Comparison of ENCODE assay signal across 17 cellular contexts in the genomic region with DNA sequence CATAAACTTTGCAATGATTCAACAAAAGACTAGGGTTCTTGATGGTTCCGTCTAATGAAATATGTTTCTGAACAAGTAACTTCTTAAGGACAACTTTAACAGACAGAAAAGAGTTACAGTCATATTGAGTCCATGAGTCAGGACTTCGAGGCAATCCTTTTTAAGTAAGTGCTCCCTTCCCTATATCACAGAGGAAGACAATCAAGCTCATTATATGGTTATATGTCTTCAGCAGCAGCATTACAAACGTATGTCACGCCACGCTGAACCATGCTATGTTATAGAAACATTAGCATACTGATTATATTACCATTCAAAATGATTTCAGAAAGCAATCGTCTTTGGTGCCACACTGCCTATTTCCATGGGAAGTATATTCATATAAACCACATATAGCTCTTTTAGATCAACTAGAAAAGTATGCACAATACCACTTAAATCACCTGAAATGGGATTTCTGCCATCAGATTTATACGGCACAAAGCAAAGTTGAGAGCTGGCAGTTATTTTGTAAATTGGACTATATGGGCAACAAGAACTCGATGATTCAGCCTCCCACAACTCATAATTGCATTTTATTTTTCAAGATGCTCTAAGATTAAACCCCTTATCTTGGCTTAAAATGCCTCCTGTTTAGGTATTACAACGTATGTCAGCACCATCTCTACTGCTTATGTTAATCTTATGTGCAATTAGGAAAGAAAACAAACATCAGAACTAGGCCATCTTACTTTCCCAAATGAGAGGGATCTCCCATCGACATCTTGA.
DNase-seq lines count a peak whose midpoint lies in the region; FAIRE-seq and TF ChIP-seq lines count a peak whose summit lies in the region.
"Had no signal": no experiment of that assay in that cellular context is flagged by ENCODE, and none has a peak within 500 bp of the region (broad histone marks: within the 10 kb centered on the region; RNA-seq: fewer than 3 reads in every experiment).

No MANE protein-coding gene starts in this region.

- H3K4me3 Mint-ChIP-seq in glutamatergic neuron (ENCODE audit: unreplicated experiment), result peak overlapping the region; percentile 74
- H3K4me3 Mint-ChIP-seq: CD14-positive monocyte; CD4-positive, alpha-beta memory T cell; H9 had no signal

- no peaks in the 10 kb centered on the region for H3F3A ChIP-seq in OCI-LY1 (ENCODE audit: insufficient read depth, low read length)

- no peaks in the 10 kb centered on the region for H4K20me1 ChIP-seq in OCI-LY1 (ENCODE audit: insufficient read depth, low read length)

- H3K9me2 ChIP-seq in OCI-LY1 (ENCODE audit: low read depth, low read length), result no peaks in the 10 kb centered on the region

- H3K9ac ChIP-seq in OCI-LY1 (ENCODE audit: low read length), result no peak overlapping the region

- CTCF ChIA-PET in GM10248 (lab: Yijun Ruan, JAX), result interaction anchor here (0.8 to 0.9 kb wide), 2 partner anchors 10 to 19 kb away, joined by 3 to 4 read pairs; no protein-coding TSS in a partner anchor

- POLR2A ChIA-PET in GM10248 (lab: Yijun Ruan, JAX), result no interaction called here

- H3K4me2 ChIP-seq in OCI-LY1 (ENCODE audit: low read length), result no peak overlapping the region
- H3K4me2 ChIP-seq: A549 had no signal

- peaks cover 1% of the 10 kb centered on the region for H3K9me3 Mint-ChIP-seq in glutamatergic neuron (ENCODE audit: unreplicated experiment)
- H3K9me3 Mint-ChIP-seq: CD4-positive, alpha-beta memory T cell; H9 had no signal

- no peaks in the 10 kb centered on the region for H3K4me1 ChIP-seq in OCI-LY1 (ENCODE audit: insufficient read depth, low read length, severe bottlenecking)
- H3K4me1 ChIP-seq: A549 had no signal

- H3K27me3 Mint-ChIP-seq in glutamatergic neuron (ENCODE audit: unreplicated experiment), result no peaks in the 10 kb centered on the region
- H3K27me3 Mint-ChIP-seq: CD4-positive, alpha-beta memory T cell had no signal

- 0 out of 2 replicates have a peak overlapping the region, but pooled peaks have one; percentile 1 for H2AFZ ChIP-seq in OCI-LY1 (ENCODE audit: low read length)

- H3K27ac ChIP-seq in OCI-LY1 (ENCODE audit: low read depth, low read length, poor library complexity, severe bottlenecking), result no peak overlapping the region
- H3K27ac ChIP-seq: A549 had no signal

- TF ChIP-seq CTCF in D721Med (IDR thresholded peaks at IDR 0.05; ENCODE audit: insufficient read depth, missing control alignments), result no peak
- no peak for TF ChIP-seq CTCF in OCI-LY1 (IDR thresholded peaks at IDR 0.05; ENCODE audit: low read length)
- no peak for TF ChIP-seq CTCF in glutamatergic neuron (IDR thresholded peaks at IDR 0.05; ENCODE audit: partially characterized antibody, unreplicated experiment)
- no peak for TF ChIP-seq CTCF in GM10248 (IDR thresholded peaks at IDR 0.05; ENCODE audit: control extremely low read depth, extremely low read depth, low read depth, missing control alignments)

- H3K4me3 ChIP-seq in OCI-LY1 (ENCODE audit: low read depth, low read length, poor library complexity, severe bottlenecking), result no peak overlapping the region
- H3K4me3 ChIP-seq: A549 had no signal

- H3K36me3 Mint-ChIP-seq in glutamatergic neuron (ENCODE audit: unreplicated experiment), result no peaks in the 10 kb centered on the region
- H3K36me3 Mint-ChIP-seq: CD14-positive monocyte; CD4-positive, alpha-beta memory T cell had no signal

- no peaks in the 10 kb centered on the region for H3K9me3 ChIP-seq in OCI-LY1 (ENCODE audit: low read length)
- H3K9me3 ChIP-seq: A549 had no signal

- H3K36me3 ChIP-seq in OCI-LY1 (ENCODE audit: insufficient read depth, low read length), result no peaks in the 10 kb centered on the region

- H3K27me3 ChIP-seq in OCI-LY1 (ENCODE audit: insufficient read depth, low read length), result no peaks in the 10 kb centered on the region

- H3K79me2 ChIP-seq in OCI-LY1 (ENCODE audit: insufficient read depth, low read length), result no peaks in the 10 kb centered on the region

- FAIRE-seq in D721Med (lab: Jason Lieb, UNC), result peak; percentile 73
- FAIRE-seq: A549, GM12891, GM19239, H1, HTR-8/SVneo had no signal

- peaks cover 26% of the 10 kb centered on the region for H3K4me1 Mint-ChIP-seq in glutamatergic neuron (ENCODE audit: low read depth, unreplicated experiment)
- H3K4me1 Mint-ChIP-seq: CD14-positive monocyte, H9 had no signal

- DNase-seq in D721Med (ENCODE audit: insufficient read length, low spot score) (no peak), NCI-H524 (lab: John Stamatoyannopoulos, UW) (peak; percentile 82 to 92), glutamatergic neuron (no peak), GM10248 (ENCODE audit: extremely low spot score) (no peak), NCI-H2227 treated with DMSO at 0.1 percent for 48 hours (lab: John Stamatoyannopoulos, UW) (no peak)
- DNase-seq: AML-193; CD4-positive, alpha-beta memory T cell; DMS79 treated with DMSO at 0.1 percent for 48 hours; H9; IMR-90 had no signal

- H3K27ac Mint-ChIP-seq in glutamatergic neuron (ENCODE audit: unreplicated experiment), result peak overlapping the region; percentile 96
- H3K27ac Mint-ChIP-seq: CD14-positive monocyte, H9 had no signal

Comparison
In these comparisons a context has a peak if more than half of its experiments do, and no peak if none do; other contexts are left out.
1. DNase-seq: peak in NCI-H524 (2 of 2); none in D721Med (single experiment), glutamatergic neuron (single experiment), GM10248 (single experiment) and NCI-H2227 treated with DMSO at 0.1 percent for 48 hours (single experiment).